1 cellular context compared by ENCODE assay signal in the genomic region with DNA sequence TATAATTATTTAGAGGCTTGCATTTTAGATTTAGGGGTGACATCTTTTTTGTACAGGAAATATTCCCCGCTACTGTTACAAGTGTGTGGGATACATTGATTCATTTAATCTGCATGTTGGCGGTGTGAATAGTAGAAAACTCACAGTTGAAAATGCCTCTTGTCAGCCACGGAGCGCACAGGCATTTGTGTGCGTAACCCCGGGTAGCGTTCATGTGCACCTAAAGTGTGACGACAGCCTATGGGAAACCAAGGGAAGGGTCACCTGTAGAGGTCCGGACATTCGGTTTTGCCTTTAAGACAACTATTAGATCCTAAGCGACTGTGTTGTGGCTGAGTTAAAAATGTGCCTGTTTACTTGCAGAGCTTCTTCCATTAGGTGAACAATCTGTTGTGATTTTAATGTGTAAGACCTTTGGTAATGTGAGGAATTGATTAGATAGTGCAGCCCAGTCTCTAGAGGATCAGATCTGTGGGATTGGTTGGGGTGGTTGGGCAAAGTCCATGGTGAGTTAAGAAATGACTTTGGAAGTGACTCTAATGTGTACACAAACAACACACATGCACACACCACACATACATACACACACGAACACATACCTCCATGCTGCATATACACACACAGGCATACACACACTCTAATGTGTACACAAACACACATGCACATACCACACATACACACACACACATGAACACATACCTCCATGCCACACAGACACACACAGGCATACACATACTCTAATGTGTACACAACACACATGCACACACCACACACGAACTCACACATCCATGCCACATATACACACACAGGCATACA.
A peak's percentile ranks its signal among the peaks of the same experiment; 100 is the strongest.
TF ChIP-seq lines count a peak whose summit lies in the region.

No MANE protein-coding gene starts in this region.

TF ChIP-seq in HepG2, 621 proteins besides CTCF, POLR2A, EP300 and RAD21 (continued from another document and continues in another):
- TF ChIP-seq, protein P1, sequence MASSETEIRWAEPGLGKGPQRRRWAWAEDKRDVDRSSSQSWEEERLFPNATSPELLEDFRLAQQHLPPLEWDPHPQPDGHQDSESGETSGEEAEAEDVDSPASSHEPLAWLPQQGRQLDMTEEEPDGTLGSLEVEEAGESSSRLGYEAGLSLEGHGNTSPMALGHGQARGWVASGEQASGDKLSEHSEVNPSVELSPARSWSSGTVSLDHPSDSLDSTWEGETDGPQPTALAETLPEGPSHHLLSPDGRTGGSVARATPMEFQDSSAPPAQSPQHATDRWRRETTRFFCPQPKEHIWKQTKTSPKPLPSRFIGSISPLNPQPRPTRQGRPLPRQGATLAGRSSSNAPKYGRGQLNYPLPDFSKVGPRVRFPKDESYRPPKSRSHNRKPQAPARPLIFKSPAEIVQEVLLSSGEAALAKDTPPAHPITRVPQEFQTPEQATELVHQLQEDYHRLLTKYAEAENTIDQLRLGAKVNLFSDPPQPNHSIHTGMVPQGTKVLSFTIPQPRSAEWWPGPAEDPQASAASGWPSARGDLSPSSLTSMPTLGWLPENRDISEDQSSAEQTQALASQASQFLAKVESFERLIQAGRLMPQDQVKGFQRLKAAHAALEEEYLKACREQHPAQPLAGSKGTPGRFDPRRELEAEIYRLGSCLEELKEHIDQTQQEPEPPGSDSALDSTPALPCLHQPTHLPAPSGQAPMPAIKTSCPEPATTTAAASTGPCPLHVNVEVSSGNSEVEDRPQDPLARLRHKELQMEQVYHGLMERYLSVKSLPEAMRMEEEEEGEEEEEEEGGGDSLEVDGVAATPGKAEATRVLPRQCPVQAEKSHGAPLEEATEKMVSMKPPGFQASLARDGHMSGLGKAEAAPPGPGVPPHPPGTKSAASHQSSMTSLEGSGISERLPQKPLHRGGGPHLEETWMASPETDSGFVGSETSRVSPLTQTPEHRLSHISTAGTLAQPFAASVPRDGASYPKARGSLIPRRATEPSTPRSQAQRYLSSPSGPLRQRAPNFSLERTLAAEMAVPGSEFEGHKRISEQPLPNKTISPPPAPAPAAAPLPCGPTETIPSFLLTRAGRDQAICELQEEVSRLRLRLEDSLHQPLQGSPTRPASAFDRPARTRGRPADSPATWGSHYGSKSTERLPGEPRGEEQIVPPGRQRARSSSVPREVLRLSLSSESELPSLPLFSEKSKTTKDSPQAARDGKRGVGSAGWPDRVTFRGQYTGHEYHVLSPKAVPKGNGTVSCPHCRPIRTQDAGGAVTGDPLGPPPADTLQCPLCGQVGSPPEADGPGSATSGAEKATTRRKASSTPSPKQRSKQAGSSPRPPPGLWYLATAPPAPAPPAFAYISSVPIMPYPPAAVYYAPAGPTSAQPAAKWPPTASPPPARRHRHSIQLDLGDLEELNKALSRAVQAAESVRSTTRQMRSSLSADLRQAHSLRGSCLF (CRISPR knock-in tag; IDR thresholded peaks at IDR 0.05; ENCODE audit: borderline replicate concordance), result no peak
- no peak for TF ChIP-seq IKZF4 (CRISPR knock-in tag; IDR thresholded peaks at IDR 0.05; ENCODE audit: borderline replicate concordance, low read depth, not compliant biosample characterization)
- no peak for TF ChIP-seq THAP9 (CRISPR knock-in tag; IDR thresholded peaks at IDR 0.05; ENCODE audit: borderline replicate concordance)
- TF ChIP-seq SAFB2 (CRISPR knock-in tag; IDR thresholded peaks at IDR 0.05; ENCODE audit: borderline replicate concordance, low read depth), result no peak
- TF ChIP-seq ZNF703 (CRISPR knock-in tag; IDR thresholded peaks at IDR 0.05; ENCODE audit: borderline replicate concordance), result no peak
- no peak for TF ChIP-seq ZNF639 (CRISPR knock-in tag; conservative IDR thresholded peaks at IDR 0.05)
- no peak for TF ChIP-seq RFX5 (IDR thresholded peaks at IDR 0.05; ENCODE audit: low read depth, low read length)
- TF ChIP-seq SP4 (CRISPR knock-in tag; IDR thresholded peaks at IDR 0.05), result no peak
- no peak for TF ChIP-seq HBP1 (CRISPR knock-in tag; IDR thresholded peaks at IDR 0.05; ENCODE audit: low read depth)
- TF ChIP-seq PBX2 (CRISPR knock-in tag; IDR thresholded peaks at IDR 0.05), result no peak
- TF ChIP-seq SAP130 (CRISPR knock-in tag; IDR thresholded peaks at IDR 0.05; ENCODE audit: low read depth), result 0 out of 2 replicates have a peak, but pooled peaks have one; percentile 13
- peak; percentile 0; the same call in 1 of the 2 replicates for TF ChIP-seq SPEN (CRISPR knock-in tag; IDR thresholded peaks at IDR 0.05; ENCODE audit: low read depth)
- TF ChIP-seq ARNT (IDR thresholded peaks at IDR 0.05), result 0 out of 2 replicates have a peak, but pooled peaks have one; percentile 75
- 0 out of 2 replicates have a peak, but pooled peaks have one; percentile 34 for TF ChIP-seq KAT7 (CRISPR knock-in tag; IDR thresholded peaks at IDR 0.05; ENCODE audit: borderline replicate concordance)
- peak; percentile 67; the same call in 1 of the 2 replicates for TF ChIP-seq ZNF589 (CRISPR knock-in tag; conservative IDR thresholded peaks at IDR 0.05)
- TF ChIP-seq CEBPG (CRISPR knock-in tag; IDR thresholded peaks at IDR 0.05), result no peak
- TF ChIP-seq ZNF207 (IDR thresholded peaks at IDR 0.05; ENCODE audit: borderline replicate concordance), result 0 out of 2 replicates have a peak, but pooled peaks have one; percentile 61
- TF ChIP-seq MXI1 (IDR thresholded peaks at IDR 0.05; ENCODE audit: borderline replicate concordance, low read depth, low read length), result no peak
- no peak for TF ChIP-seq E2F5 (CRISPR knock-in tag; conservative IDR thresholded peaks at IDR 0.05)
- TF ChIP-seq, protein P2, sequence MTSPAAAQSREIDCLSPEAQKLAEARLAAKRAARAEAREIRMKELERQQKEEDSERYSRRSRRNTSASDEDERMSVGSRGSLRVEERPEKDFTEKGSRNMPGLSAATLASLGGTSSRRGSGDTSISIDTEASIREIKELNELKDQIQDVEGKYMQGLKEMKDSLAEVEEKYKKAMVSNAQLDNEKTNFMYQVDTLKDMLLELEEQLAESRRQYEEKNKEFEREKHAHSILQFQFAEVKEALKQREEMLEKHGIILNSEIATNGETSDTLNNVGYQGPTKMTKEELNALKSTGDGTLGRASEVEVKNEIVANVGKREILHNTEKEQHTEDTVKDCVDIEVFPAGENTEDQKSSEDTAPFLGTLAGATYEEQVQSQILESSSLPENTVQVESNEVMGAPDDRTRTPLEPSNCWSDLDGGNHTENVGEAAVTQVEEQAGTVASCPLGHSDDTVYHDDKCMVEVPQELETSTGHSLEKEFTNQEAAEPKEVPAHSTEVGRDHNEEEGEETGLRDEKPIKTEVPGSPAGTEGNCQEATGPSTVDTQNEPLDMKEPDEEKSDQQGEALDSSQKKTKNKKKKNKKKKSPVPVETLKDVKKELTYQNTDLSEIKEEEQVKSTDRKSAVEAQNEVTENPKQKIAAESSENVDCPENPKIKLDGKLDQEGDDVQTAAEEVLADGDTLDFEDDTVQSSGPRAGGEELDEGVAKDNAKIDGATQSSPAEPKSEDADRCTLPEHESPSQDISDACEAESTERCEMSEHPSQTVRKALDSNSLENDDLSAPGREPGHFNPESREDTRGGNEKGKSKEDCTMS (CRISPR knock-in tag; conservative IDR thresholded peaks at IDR 0.05), result no peak
- no peak for TF ChIP-seq ZNF382 (CRISPR knock-in tag; IDR thresholded peaks at IDR 0.05; ENCODE audit: borderline replicate concordance)
- TF ChIP-seq, protein P3, sequence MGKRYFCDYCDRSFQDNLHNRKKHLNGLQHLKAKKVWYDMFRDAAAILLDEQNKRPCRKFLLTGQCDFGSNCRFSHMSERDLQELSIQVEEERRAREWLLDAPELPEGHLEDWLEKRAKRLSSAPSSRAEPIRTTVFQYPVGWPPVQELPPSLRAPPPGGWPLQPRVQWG (CRISPR knock-in tag; IDR thresholded peaks at IDR 0.05; ENCODE audit: borderline replicate concordance, low read depth), result no peak
- TF ChIP-seq TRIM24 (CRISPR knock-in tag; IDR thresholded peaks at IDR 0.05), result no peak
- peak; percentile 60 for TF ChIP-seq TEAD3 (CRISPR knock-in tag; optimal IDR thresholded peaks at IDR 0.05; ENCODE audit: borderline replicate concordance)
- TF ChIP-seq SRSF4 (IDR thresholded peaks at IDR 0.05; ENCODE audit: low read depth, low read length, poor library complexity, severe bottlenecking), result no peak
- no peak for TF ChIP-seq MIER2 (CRISPR knock-in tag; IDR thresholded peaks at IDR 0.05)
- no peak for TF ChIP-seq MEIS2 (CRISPR knock-in tag; IDR thresholded peaks at IDR 0.05)
- peak; percentile 42; the same call in 1 of the 2 replicates for TF ChIP-seq FOXA3 (CRISPR knock-in tag; IDR thresholded peaks at IDR 0.05)
- TF ChIP-seq MTA3 (CRISPR knock-in tag; IDR thresholded peaks at IDR 0.05), result no peak
- 0 out of 2 replicates have a peak, but pooled peaks have one; percentile 12 for TF ChIP-seq IKZF1 (IDR thresholded peaks at IDR 0.05)
- TF ChIP-seq ZBTB2 (CRISPR knock-in tag; IDR thresholded peaks at IDR 0.05; ENCODE audit: low read depth), result 0 out of 2 replicates have a peak, but pooled peaks have one; percentile 33
- TF ChIP-seq FOXK2 (IDR thresholded peaks at IDR 0.05), result 0 out of 2 replicates have a peak, but pooled peaks have one; percentile 35
- no peak for TF ChIP-seq MIER3 (CRISPR knock-in tag; IDR thresholded peaks at IDR 0.05; ENCODE audit: borderline replicate concordance)
- no peak for TF ChIP-seq CSRNP2 (CRISPR knock-in tag; conservative IDR thresholded peaks at IDR 0.05; ENCODE audit: low read depth)
- no peak for TF ChIP-seq ZNF124 (CRISPR knock-in tag; IDR thresholded peaks at IDR 0.05)
- no peak for TF ChIP-seq PAWR (CRISPR knock-in tag; IDR thresholded peaks at IDR 0.05; ENCODE audit: borderline replicate concordance)
